In the genomic region with DNA sequence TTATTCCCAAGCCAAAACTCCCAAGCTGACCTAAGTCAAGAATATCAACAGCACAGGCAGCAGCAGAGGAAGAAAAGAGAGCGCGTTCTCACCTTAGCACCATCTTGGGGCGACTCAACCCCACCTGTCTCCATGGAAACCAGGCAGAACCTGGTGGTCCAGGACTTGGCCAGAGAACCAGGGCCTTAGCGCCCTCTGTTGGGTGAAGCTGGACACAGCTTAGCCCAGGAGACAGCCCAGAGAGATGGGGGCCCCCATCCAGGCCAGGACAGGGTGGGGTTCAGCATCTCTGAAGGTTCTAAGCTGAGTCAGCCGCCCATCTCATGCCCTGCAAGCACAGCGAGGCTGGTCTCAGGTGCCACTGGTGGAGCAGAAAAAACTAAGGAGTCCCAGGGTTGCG, we compare ENCODE assay signal across 9 cellular contexts.
DNase-seq lines count a peak whose midpoint lies in the region; ATAC-seq and TF ChIP-seq lines count a peak whose summit lies in the region.
"Had no signal": no experiment of that assay in that cellular context is flagged by ENCODE, and none has a peak within 500 bp of the region (broad histone marks: within the 10 kb centered on the region; RNA-seq: fewer than 3 reads in every experiment).

No MANE protein-coding gene starts in this region.

- TF ChIP-seq CTCF in AG09309 (IDR thresholded peaks at IDR 0.05; ENCODE audit: control insufficient read depth, insufficient read depth, low read depth, low read length, missing control alignments), result peak; percentile 14
- peak; percentile 55 for TF ChIP-seq CTCF in GM10266 (IDR thresholded peaks at IDR 0.05; ENCODE audit: control insufficient read depth, insufficient read depth, low read depth, missing control alignments)

- H3K4me1 ChIP-seq in SJCRH30, result no peaks in the 10 kb centered on the region
- no peaks in the 10 kb centered on the region for H3K4me1 ChIP-seq in effector memory CD4-positive, alpha-beta T cell (ENCODE audit: control insufficient read depth, insufficient read depth, low read length, poor library complexity, severe bottlenecking)

- H3K27ac ChIP-seq in SJCRH30, result no peak overlapping the region
- no peak overlapping the region for H3K27ac ChIP-seq in effector memory CD4-positive, alpha-beta T cell (ENCODE audit: insufficient read depth, low read length, poor library complexity, severe bottlenecking)

- H3K9me3 ChIP-seq in SJCRH30 (replicated peaks), result no peaks in the 10 kb centered on the region
- H3K9me3 ChIP-seq in effector memory CD4-positive, alpha-beta T cell (ENCODE audit: control insufficient read depth, low read length), result no peaks in the 10 kb centered on the region

- ATAC-seq in GM21619 (IDR thresholded peaks at IDR 0.05; ENCODE audit: unreplicated experiment) (no peak), HG03045 (IDR thresholded peaks at IDR 0.05; ENCODE audit: unreplicated experiment) (no peak), HG03342 (IDR thresholded peaks at IDR 0.05; ENCODE audit: unreplicated experiment) (no peak)

- no peaks in the 10 kb centered on the region for H3K36me3 ChIP-seq in SJCRH30
- no peaks in the 10 kb centered on the region for H3K36me3 ChIP-seq in effector memory CD4-positive, alpha-beta T cell (ENCODE audit: control insufficient read depth, insufficient read depth, low read length)

- H3K27me3 ChIP-seq in SJCRH30, result peaks cover 29% of the 10 kb centered on the region
- peaks cover 3% of the 10 kb centered on the region for H3K27me3 ChIP-seq in effector memory CD4-positive, alpha-beta T cell (replicated peaks; ENCODE audit: control insufficient read depth, insufficient read depth, low read length, poor library complexity, severe bottlenecking)

- no peak overlapping the region for H3K4me3 ChIP-seq in AG09309 (ENCODE audit: control insufficient read depth, low read depth, low read length)
- H3K4me3 ChIP-seq in SJCRH30, result no peak overlapping the region
- H3K4me3 ChIP-seq in effector memory CD4-positive, alpha-beta T cell (ENCODE audit: insufficient read depth, low read depth, low read length, poor library complexity, severe bottlenecking), result no peak overlapping the region

- DNase-seq in AG09309 (ENCODE audit: low read depth) (no peak), GM10266 (ENCODE audit: extremely low spot score) (peak; percentile 36), SJCRH30 (peak; percentile 13 to 34), iPS DF 4.7 (ENCODE audit: extremely low read depth, low spot score) (peak; percentile 51)
- DNase-seq in effector memory CD4-positive, alpha-beta T cell, result no peak
- DNase-seq: hippocampal formation had no signal

Comparison
In these comparisons a context has a peak if more than half of its experiments do, and no peak if none do; other contexts are left out.
1. DNase-seq: peak in GM10266 (single experiment), SJCRH30 (2 of 2) and iPS DF 4.7 (single experiment); none in AG09309 (single experiment) and effector memory CD4-positive, alpha-beta T cell (0 of 3).